In the genomic region with DNA sequence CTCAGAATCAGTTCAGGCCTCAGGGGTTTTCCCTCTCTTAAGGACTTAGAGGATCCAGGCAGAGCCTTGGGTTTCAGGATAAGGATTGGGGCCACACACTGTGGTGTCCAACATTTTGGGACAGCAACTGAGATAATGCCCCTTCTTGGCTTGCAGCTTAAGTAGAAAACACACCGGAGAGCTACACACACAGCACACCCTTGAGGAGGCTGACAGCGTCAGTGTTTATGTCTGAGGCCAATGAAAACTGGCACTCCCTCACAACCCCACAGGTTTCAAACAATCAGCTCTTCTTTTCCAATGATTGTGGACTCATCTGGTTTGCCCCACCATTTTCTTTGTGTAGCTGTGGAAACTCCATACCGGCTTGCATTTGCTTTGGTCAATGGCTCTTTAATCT, we compare ENCODE assay signal across 1 cellular context.
TF ChIP-seq lines count a peak whose summit lies in the region.

No MANE protein-coding gene starts in this region.

TF ChIP-seq in GM23338, 12 proteins besides CTCF, POLR2A, EP300 and RAD21:
- TF ChIP-seq EZH2 (IDR thresholded peaks at IDR 0.05; ENCODE audit: low read depth, unreplicated experiment) (no peak), JUNB (IDR thresholded peaks at IDR 0.05; ENCODE audit: unreplicated experiment) (no peak)
